20 cellular contexts compared by ENCODE assay signal in the genomic region with DNA sequence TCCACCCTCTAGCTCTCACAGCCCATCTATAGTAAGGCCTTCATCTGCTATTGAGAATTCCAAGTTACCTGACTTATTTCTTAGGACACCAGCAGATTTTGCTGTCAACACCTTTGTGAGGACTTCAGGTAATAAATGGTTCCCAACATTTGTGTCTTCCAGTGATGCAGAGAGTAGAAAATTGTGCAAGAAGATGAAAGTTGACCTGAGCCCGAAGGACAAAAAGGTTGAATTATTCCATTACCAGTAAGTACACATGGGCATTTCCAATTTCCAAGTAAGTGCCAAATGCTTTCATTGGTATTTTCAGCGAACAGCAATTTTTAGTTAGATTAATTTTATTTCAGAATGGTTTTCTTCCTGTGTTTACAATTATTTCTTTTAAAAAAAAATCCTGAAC.
"Had no signal": no experiment of that assay in that cellular context is flagged by ENCODE, and none has a peak within 500 bp of the region (broad histone marks: within the 10 kb centered on the region; RNA-seq: fewer than 3 reads in every experiment).

No MANE protein-coding gene starts in this region.

- DNase-seq: KBM-7, MV-4-11, NCI-H1048, NCI-H1105 treated with DMSO at 0.1 percent for 48 hours, NCI-H1417 treated with DMSO at 0.1 percent for 48 hours, NCI-H146, NCI-H1694 treated with DMSO at 0.1 percent for 48 hours, NCI-H1930, NCI-H2081, NCI-H2107, NCI-H226, NCI-H446, NCI-H510A, NCI-H69, NCI-H774, PC-3, SHP77, SK-N-SH had no signal

- ATAC-seq: Panc1, PC-3 had no signal

- H3K9ac ChIP-seq: SK-N-SH had no signal

- H3K4me2 ChIP-seq: SK-N-SH had no signal

- H3K27ac ChIP-seq: RWPE1 had no signal

- H3K9me3 ChIP-seq: SK-N-SH had no signal
